2 cellular contexts compared by ENCODE assay signal in the genomic region with DNA sequence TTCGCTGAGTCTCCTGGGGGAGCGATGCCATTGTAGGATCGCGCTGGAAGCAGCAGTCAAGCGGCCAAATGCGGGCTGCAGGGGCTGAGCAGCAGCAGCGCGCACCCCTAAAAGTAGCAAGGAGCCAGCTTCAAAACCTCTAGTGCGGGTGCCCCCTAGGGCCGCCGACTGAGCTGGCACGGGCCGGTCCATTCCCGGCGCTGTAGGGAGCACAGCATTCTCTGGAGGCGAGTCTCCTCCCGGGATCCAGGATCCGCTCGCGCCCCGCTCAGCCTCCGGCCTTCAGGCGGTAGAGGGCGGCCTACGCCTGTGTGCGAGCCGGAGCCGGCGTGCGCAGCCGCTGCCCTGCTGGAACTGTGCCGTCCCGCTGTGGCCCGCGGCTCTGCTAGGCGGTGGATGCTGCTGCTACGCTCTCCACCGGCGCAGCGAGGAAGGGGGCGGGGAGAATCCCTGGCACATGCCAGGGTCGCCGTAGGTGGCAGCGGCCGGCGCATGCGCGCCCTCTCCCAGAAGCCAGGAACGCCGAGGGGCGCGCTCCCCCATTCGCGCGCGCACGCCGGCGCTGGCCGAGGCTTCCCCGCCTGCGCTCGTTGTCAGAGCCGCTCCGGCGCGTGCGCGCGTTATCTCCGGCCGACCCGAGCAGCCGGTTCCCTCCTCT.
TF ChIP-seq lines count a peak whose summit lies in the region.

A gene (plus strand): TSS at position 542 of the 658 bp plus-strand sequence. CDS start 148,834 bp downstream, outside the sequence.

TF ChIP-seq in A549, 52 proteins besides CTCF, POLR2A, EP300 and RAD21 (continued from another document):
- TF ChIP-seq, protein P1, sequence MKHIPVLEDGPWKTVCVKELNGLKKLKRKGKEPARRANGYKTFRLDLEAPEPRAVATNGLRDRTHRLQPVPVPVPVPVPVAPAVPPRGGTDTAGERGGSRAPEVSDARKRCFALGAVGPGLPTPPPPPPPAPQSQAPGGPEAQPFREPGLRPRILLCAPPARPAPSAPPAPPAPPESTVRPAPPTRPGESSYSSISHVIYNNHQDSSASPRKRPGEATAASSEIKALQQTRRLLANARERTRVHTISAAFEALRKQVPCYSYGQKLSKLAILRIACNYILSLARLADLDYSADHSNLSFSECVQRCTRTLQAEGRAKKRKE (CRISPR knock-in tag; IDR thresholded peaks at IDR 0.05; ENCODE audit: low read depth) = no peak
- TF ChIP-seq NR3C1 (IDR thresholded peaks at IDR 0.05) = no peak
- TF ChIP-seq, protein P2, sequence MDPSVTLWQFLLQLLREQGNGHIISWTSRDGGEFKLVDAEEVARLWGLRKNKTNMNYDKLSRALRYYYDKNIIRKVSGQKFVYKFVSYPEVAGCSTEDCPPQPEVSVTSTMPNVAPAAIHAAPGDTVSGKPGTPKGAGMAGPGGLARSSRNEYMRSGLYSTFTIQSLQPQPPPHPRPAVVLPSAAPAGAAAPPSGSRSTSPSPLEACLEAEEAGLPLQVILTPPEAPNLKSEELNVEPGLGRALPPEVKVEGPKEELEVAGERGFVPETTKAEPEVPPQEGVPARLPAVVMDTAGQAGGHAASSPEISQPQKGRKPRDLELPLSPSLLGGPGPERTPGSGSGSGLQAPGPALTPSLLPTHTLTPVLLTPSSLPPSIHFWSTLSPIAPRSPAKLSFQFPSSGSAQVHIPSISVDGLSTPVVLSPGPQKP (IDR thresholded peaks at IDR 0.05; ENCODE audit: low read depth, low read length) = no peak
- peak; percentile 50; the same call in 1 of the 2 replicates for TF ChIP-seq PHF8 (IDR thresholded peaks at IDR 0.05; ENCODE audit: borderline replicate concordance, low read depth)
- no peak for TF ChIP-seq GATA3 (IDR thresholded peaks at IDR 0.05; ENCODE audit: borderline replicate concordance)
- no peak for TF ChIP-seq KDM5A (IDR thresholded peaks at IDR 0.05)
- no peak for TF ChIP-seq ZSCAN20 (CRISPR knock-in tag; IDR thresholded peaks at IDR 0.05)
- TF ChIP-seq ZC3H11A (IDR thresholded peaks at IDR 0.05) = no peak

TF ChIP-seq in K562, 482 proteins besides CTCF, POLR2A, EP300 and RAD21 (continued from another document):
- peak; percentile 80; the same call in 1 of the 2 replicates for TF ChIP-seq KAT7 (CRISPR knock-in tag; IDR thresholded peaks at IDR 0.05; ENCODE audit: borderline replicate concordance)
- peak; percentile 65 for TF ChIP-seq RBFOX2 (IDR thresholded peaks at IDR 0.05; ENCODE audit: low read depth, low read length)
- TF ChIP-seq ZNF766 (CRISPR knock-in tag; conservative IDR thresholded peaks at IDR 0.05) = peak; percentile 46; the same call in 1 of the 2 replicates
- no peak for TF ChIP-seq POLR3G (IDR thresholded peaks at IDR 0.05; ENCODE audit: extremely low read depth, insufficient read length, insufficient replicate concordance)
- TF ChIP-seq, protein P3, sequence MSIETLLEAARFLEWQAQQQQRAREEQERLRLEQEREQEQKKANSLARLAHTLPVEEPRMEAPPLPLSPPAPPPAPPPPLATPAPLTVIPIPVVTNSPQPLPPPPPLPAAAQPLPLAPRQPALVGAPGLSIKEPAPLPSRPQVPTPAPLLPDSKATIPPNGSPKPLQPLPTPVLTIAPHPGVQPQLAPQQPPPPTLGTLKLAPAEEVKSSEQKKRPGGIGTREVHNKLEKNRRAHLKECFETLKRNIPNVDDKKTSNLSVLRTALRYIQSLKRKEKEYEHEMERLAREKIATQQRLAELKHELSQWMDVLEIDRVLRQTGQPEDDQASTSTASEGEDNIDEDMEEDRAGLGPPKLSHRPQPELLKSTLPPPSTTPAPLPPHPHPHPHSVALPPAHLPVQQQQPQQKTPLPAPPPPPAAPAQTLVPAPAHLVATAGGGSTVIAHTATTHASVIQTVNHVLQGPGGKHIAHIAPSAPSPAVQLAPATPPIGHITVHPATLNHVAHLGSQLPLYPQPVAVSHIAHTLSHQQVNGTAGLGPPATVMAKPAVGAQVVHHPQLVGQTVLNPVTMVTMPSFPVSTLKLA (conservative IDR thresholded peaks at IDR 0.05) = peak in 1 of 2 experiments; percentile 39; a peak in 1 of 4 replicates
- peak; percentile 44 for TF ChIP-seq CXXC5 (CRISPR knock-in tag; IDR thresholded peaks at IDR 0.05)
- peak; percentile 1 for TF ChIP-seq FIP1L1 (IDR thresholded peaks at IDR 0.05; ENCODE audit: low read depth, low read length, poor library complexity, severe bottlenecking)
- TF ChIP-seq PHB2 (IDR thresholded peaks at IDR 0.05; ENCODE audit: low read depth) = no peak
- TF ChIP-seq, protein P4, sequence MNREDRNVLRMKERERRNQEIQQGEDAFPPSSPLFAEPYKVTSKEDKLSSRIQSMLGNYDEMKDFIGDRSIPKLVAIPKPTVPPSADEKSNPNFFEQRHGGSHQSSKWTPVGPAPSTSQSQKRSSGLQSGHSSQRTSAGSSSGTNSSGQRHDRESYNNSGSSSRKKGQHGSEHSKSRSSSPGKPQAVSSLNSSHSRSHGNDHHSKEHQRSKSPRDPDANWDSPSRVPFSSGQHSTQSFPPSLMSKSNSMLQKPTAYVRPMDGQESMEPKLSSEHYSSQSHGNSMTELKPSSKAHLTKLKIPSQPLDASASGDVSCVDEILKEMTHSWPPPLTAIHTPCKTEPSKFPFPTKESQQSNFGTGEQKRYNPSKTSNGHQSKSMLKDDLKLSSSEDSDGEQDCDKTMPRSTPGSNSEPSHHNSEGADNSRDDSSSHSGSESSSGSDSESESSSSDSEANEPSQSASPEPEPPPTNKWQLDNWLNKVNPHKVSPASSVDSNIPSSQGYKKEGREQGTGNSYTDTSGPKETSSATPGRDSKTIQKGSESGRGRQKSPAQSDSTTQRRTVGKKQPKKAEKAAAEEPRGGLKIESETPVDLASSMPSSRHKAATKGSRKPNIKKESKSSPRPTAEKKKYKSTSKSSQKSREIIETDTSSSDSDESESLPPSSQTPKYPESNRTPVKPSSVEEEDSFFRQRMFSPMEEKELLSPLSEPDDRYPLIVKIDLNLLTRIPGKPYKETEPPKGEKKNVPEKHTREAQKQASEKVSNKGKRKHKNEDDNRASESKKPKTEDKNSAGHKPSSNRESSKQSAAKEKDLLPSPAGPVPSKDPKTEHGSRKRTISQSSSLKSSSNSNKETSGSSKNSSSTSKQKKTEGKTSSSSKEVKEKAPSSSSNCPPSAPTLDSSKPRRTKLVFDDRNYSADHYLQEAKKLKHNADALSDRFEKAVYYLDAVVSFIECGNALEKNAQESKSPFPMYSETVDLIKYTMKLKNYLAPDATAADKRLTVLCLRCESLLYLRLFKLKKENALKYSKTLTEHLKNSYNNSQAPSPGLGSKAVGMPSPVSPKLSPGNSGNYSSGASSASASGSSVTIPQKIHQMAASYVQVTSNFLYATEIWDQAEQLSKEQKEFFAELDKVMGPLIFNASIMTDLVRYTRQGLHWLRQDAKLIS (CRISPR knock-in tag; IDR thresholded peaks at IDR 0.05) = 0 out of 2 replicates have a peak, but pooled peaks have one; percentile 44
- no peak for TF ChIP-seq PHTF2 (CRISPR knock-in tag; IDR thresholded peaks at IDR 0.05)
- TF ChIP-seq CTBP1 (IDR thresholded peaks at IDR 0.05; ENCODE audit: borderline replicate concordance) = peak; percentile 60; the same call in 1 of the 2 replicates
- TF ChIP-seq GABPB1 (CRISPR knock-in tag; IDR thresholded peaks at IDR 0.05) = peak; percentile 46; the same call in 1 of the 2 replicates
- TF ChIP-seq POLR2G (IDR thresholded peaks at IDR 0.05; ENCODE audit: low read depth, low read length) = 0 out of 2 replicates have a peak, but pooled peaks have one; percentile 20
- TF ChIP-seq, protein P5, sequence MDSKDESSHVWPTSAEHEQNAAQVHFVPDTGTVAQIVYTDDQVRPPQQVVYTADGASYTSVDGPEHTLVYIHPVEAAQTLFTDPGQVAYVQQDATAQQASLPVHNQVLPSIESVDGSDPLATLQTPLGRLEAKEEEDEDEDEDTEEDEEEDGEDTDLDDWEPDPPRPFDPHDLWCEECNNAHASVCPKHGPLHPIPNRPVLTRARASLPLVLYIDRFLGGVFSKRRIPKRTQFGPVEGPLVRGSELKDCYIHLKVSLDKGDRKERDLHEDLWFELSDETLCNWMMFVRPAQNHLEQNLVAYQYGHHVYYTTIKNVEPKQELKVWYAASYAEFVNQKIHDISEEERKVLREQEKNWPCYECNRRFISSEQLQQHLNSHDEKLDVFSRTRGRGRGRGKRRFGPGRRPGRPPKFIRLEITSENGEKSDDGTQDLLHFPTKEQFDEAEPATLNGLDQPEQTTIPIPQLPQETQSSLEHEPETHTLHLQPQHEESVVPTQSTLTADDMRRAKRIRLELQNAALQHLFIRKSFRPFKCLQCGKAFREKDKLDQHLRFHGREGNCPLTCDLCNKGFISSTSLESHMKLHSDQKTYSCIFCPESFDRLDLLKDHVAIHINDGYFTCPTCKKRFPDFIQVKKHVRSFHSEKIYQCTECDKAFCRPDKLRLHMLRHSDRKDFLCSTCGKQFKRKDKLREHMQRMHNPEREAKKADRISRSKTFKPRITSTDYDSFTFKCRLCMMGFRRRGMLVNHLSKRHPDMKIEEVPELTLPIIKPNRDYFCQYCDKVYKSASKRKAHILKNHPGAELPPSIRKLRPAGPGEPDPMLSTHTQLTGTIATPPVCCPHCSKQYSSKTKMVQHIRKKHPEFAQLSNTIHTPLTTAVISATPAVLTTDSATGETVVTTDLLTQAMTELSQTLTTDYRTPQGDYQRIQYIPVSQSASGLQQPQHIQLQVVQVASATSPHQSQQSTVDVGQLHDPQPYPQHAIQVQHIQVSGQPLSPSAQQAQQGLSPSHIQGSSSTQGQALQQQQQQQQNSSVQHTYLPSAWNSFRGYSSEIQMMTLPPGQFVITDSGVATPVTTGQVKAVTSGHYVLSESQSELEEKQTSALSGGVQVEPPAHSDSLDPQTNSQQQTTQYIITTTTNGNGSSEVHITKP (IDR thresholded peaks at IDR 0.05; ENCODE audit: partially characterized antibody) = peak; percentile 44
- no peak for TF ChIP-seq ELF1 (tag; IDR thresholded peaks at IDR 0.05)
- TF ChIP-seq, protein P6, sequence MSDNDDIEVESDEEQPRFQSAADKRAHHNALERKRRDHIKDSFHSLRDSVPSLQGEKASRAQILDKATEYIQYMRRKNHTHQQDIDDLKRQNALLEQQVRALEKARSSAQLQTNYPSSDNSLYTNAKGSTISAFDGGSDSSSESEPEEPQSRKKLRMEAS (CRISPR knock-in tag; IDR thresholded peaks at IDR 0.05) = peak; percentile 48; the same call in 1 of the 2 replicates
- no peak for TF ChIP-seq ZNF586 (CRISPR knock-in tag; conservative IDR thresholded peaks at IDR 0.05)
- no peak for TF ChIP-seq NONO (IDR thresholded peaks at IDR 0.05; ENCODE audit: low read depth in 2 of 2, low read length in 1 of 2)
- TF ChIP-seq TEAD1 (CRISPR knock-in tag; IDR thresholded peaks at IDR 0.05) = peak in 1 of 2 experiments; percentile 23; a peak in 1 of 4 replicates
- TF ChIP-seq, protein P7, sequence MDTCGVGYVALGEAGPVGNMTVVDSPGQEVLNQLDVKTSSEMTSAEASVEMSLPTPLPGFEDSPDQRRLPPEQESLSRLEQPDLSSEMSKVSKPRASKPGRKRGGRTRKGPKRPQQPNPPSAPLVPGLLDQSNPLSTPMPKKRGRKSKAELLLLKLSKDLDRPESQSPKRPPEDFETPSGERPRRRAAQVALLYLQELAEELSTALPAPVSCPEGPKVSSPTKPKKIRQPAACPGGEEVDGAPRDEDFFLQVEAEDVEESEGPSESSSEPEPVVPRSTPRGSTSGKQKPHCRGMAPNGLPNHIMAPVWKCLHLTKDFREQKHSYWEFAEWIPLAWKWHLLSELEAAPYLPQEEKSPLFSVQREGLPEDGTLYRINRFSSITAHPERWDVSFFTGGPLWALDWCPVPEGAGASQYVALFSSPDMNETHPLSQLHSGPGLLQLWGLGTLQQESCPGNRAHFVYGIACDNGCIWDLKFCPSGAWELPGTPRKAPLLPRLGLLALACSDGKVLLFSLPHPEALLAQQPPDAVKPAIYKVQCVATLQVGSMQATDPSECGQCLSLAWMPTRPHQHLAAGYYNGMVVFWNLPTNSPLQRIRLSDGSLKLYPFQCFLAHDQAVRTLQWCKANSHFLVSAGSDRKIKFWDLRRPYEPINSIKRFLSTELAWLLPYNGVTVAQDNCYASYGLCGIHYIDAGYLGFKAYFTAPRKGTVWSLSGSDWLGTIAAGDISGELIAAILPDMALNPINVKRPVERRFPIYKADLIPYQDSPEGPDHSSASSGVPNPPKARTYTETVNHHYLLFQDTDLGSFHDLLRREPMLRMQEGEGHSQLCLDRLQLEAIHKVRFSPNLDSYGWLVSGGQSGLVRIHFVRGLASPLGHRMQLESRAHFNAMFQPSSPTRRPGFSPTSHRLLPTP (IDR thresholded peaks at IDR 0.05; ENCODE audit: borderline replicate concordance, extremely low read depth, insufficient read length) = no peak
- peak; percentile 23 for TF ChIP-seq TBP (optimal IDR thresholded peaks at IDR 0.05; ENCODE audit: low read depth, low read length)
- peak; percentile 84 for TF ChIP-seq ZFX (CRISPR knock-in tag; IDR thresholded peaks at IDR 0.05)
- no peak for TF ChIP-seq ZNF444 (CRISPR knock-in tag; IDR thresholded peaks at IDR 0.05)
- TF ChIP-seq ZNF263 (CRISPR knock-in tag; IDR thresholded peaks at IDR 0.05; ENCODE audit: borderline replicate concordance) = peak; percentile 88
- TF ChIP-seq, protein P8, sequence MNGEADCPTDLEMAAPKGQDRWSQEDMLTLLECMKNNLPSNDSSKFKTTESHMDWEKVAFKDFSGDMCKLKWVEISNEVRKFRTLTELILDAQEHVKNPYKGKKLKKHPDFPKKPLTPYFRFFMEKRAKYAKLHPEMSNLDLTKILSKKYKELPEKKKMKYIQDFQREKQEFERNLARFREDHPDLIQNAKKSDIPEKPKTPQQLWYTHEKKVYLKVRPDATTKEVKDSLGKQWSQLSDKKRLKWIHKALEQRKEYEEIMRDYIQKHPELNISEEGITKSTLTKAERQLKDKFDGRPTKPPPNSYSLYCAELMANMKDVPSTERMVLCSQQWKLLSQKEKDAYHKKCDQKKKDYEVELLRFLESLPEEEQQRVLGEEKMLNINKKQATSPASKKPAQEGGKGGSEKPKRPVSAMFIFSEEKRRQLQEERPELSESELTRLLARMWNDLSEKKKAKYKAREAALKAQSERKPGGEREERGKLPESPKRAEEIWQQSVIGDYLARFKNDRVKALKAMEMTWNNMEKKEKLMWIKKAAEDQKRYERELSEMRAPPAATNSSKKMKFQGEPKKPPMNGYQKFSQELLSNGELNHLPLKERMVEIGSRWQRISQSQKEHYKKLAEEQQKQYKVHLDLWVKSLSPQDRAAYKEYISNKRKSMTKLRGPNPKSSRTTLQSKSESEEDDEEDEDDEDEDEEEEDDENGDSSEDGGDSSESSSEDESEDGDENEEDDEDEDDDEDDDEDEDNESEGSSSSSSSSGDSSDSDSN (IDR thresholded peaks at IDR 0.05; ENCODE audit: borderline replicate concordance in 1 of 2, low read depth in 2 of 2, low read length in 2 of 2) = peak in 1 of 2 experiments; percentile 71; a peak in 1 of 4 replicates
- no peak for TF ChIP-seq BRCA1 (IDR thresholded peaks at IDR 0.05)
- no peak for TF ChIP-seq BRCA1 (CRISPR knock-in tag; IDR thresholded peaks at IDR 0.05)
- TF ChIP-seq CREM (IDR thresholded peaks at IDR 0.05; ENCODE audit: low read depth) = 0 out of 2 replicates have a peak, but pooled peaks have one; percentile 7
- no peak for TF ChIP-seq RFX5 (IDR thresholded peaks at IDR 0.05; ENCODE audit: low read depth, low read length)
- TF ChIP-seq EGR1 (conservative IDR thresholded peaks at IDR 0.05) = no peak
- no peak for TF ChIP-seq ERF (CRISPR knock-in tag; IDR thresholded peaks at IDR 0.05)
- no peak for TF ChIP-seq SIN3A (IDR thresholded peaks at IDR 0.05; ENCODE audit: borderline replicate concordance in 2 of 2, control insufficient read depth in 1 of 2, low read depth in 2 of 2, low read length in 2 of 2)
- peak; percentile 90 to 92 for TF ChIP-seq NRF1 (conservative IDR thresholded peaks at IDR 0.05 in 1 of 2, IDR thresholded peaks at IDR 0.05 in 1 of 2)
- peak; percentile 70; the same call in 1 of the 2 replicates for TF ChIP-seq STAG1 (CRISPR knock-in tag; IDR thresholded peaks at IDR 0.05; ENCODE audit: borderline replicate concordance)
- peak; percentile 36 for TF ChIP-seq CCNT2 (IDR thresholded peaks at IDR 0.05; ENCODE audit: borderline replicate concordance, extremely low read depth, insufficient read length, low read depth, low read length)
